In the genomic region with DNA sequence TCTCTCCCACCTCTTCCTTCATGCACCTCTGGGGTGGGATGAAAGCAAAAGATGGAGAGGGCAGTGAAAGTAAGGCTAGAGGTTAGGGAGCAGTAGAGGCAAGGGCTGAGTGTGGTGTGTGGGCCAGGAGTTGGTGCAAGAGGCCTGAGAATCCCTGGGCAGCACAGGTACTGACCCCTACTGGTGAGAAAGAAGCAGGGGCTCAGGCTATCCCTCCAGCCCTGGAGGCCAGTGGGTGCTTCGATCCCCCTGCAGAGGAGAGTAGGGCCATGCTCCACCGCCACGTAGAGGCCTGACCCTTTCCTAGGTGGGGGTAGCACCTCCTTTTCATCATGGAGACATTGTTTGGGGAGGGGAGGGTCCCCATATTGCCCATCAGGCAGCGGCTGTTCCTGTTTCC, we compare ENCODE assay signal across 10 cellular contexts. TPM values are rescaled to one million over a fixed set of nuclear protein-coding genes. Genes with fewer than 3 reads are reported as not detected.
DNase-seq lines count a peak whose midpoint lies in the region; ATAC-seq and TF ChIP-seq lines count a peak whose summit lies in the region.
"Had no signal": no experiment of that assay in that cellular context is flagged by ENCODE, and none has a peak within 500 bp of the region (broad histone marks: within the 10 kb centered on the region; RNA-seq: fewer than 3 reads in every experiment).

No MANE protein-coding gene starts in this region.

- 0 out of 2 replicates have a peak, but pooled peaks cover 2% of the 10 kb centered on the region for H3K27me3 ChIP-seq in BJ (ENCODE audit: control insufficient read depth, insufficient read depth, low read length)

- no peak overlapping the region for H3K4me3 ChIP-seq in BJ (ENCODE audit: low read depth, low read length)

- no peaks in the 10 kb centered on the region for H3K36me3 ChIP-seq in BJ (ENCODE audit: control insufficient read depth, insufficient read depth, low read length)

- POLR2A ChIA-PET in BJ (lab: Charles Lee): no interaction called here

- peak; percentile 27; the same call in 1 of the 2 replicates for TF ChIP-seq CTCF in BJ (IDR thresholded peaks at IDR 0.05; ENCODE audit: insufficient read depth, low read depth, low read length)

- CTCF ChIA-PET in BJ (lab: Yijun Ruan, JAX): interaction anchor here (1.6 kb wide), 1 partner anchor 11 kb away, joined by 4 read pairs; no protein-coding TSS in a partner anchor

- TF ChIP-seq RAD21 in Ishikawa (IDR thresholded peaks at IDR 0.05; ENCODE audit: low read depth): peak; percentile 13; the same call in 1 of the 2 replicates

- ATAC-seq in GM19455 (IDR thresholded peaks at IDR 0.05; ENCODE audit: unreplicated experiment): peak; percentile 61

- no peak for TF ChIP-seq EP300 in Ishikawa (IDR thresholded peaks at IDR 0.05; ENCODE audit: borderline replicate concordance)

- DNase-seq in BJ (ENCODE audit: low read depth): no peak
- peak; percentile 8 to 26 for DNase-seq in erythroblast (lab: John Stamatoyannopoulos, UW)
- no peak for DNase-seq in NCI-H748 (lab: John Stamatoyannopoulos, UW; ENCODE audit: unreplicated experiment)
- no peak for DNase-seq in OCI-M2 (lab: John Stamatoyannopoulos, UW; ENCODE audit: unreplicated experiment)
- DNase-seq in NCI-H2227 treated with DMSO at 0.1 percent for 48 hours (lab: John Stamatoyannopoulos, UW): no peak
- DNase-seq in stimulated activated naive CD4-positive, alpha-beta T cell (lab: John Stamatoyannopoulos, UW): no peak
- DNase-seq: activated naive CD4-positive, alpha-beta T cell treated with anti-CD3 and anti-CD28 coated beads, Interleukin-2, amount 50 U/mL, for 16 hours had no signal

- TF ChIP-seq POLR2A in erythroblast (IDR thresholded peaks at IDR 0.05; ENCODE audit: low read length): no peak

TF ChIP-seq in Ishikawa, 13 proteins besides CTCF, POLR2A, EP300 and RAD21:
- TF ChIP-seq, protein P1, sequence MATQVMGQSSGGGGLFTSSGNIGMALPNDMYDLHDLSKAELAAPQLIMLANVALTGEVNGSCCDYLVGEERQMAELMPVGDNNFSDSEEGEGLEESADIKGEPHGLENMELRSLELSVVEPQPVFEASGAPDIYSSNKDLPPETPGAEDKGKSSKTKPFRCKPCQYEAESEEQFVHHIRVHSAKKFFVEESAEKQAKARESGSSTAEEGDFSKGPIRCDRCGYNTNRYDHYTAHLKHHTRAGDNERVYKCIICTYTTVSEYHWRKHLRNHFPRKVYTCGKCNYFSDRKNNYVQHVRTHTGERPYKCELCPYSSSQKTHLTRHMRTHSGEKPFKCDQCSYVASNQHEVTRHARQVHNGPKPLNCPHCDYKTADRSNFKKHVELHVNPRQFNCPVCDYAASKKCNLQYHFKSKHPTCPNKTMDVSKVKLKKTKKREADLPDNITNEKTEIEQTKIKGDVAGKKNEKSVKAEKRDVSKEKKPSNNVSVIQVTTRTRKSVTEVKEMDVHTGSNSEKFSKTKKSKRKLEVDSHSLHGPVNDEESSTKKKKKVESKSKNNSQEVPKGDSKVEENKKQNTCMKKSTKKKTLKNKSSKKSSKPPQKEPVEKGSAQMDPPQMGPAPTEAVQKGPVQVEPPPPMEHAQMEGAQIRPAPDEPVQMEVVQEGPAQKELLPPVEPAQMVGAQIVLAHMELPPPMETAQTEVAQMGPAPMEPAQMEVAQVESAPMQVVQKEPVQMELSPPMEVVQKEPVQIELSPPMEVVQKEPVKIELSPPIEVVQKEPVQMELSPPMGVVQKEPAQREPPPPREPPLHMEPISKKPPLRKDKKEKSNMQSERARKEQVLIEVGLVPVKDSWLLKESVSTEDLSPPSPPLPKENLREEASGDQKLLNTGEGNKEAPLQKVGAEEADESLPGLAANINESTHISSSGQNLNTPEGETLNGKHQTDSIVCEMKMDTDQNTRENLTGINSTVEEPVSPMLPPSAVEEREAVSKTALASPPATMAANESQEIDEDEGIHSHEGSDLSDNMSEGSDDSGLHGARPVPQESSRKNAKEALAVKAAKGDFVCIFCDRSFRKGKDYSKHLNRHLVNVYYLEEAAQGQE (IDR thresholded peaks at IDR 0.05; ENCODE audit: low read depth): no peak
- TF ChIP-seq FOXM1 (IDR thresholded peaks at IDR 0.05; ENCODE audit: borderline replicate concordance, low read depth) (no peak), CREB1 (IDR thresholded peaks at IDR 0.05; ENCODE audit: low read depth) (no peak), ZBTB7A (IDR thresholded peaks at IDR 0.05; ENCODE audit: low read depth) (no peak), TEAD4 (IDR thresholded peaks at IDR 0.05) (no peak), TCF12 (IDR thresholded peaks at IDR 0.05; ENCODE audit: low read depth) (no peak), USF1 (IDR thresholded peaks at IDR 0.05) (no peak), EGR1 (IDR thresholded peaks at IDR 0.05) (no peak), CEBPB (IDR thresholded peaks at IDR 0.05) (no peak), NFIC (IDR thresholded peaks at IDR 0.05) (no peak), MAX (IDR thresholded peaks at IDR 0.05) (no peak), TAF1 (IDR thresholded peaks at IDR 0.05; ENCODE audit: low read depth) (no peak), YY1 (IDR thresholded peaks at IDR 0.05; ENCODE audit: low read depth) (no peak)

RNA-seq across cellular contexts. Expression of gene CDHR1, which starts 9.8 kb away (rescaled TPM):
- not detected in 2 replicates for polyA plus RNA-seq in BJ (2011; rRNA removed)
- polyA minus RNA-seq in BJ (2011; rRNA and poly(A)+ RNA removed): not detected in 2 replicates

RNA-seq across cellular contexts. Expression of gene LRIT2, which starts 21.2 kb away (rescaled TPM):
- polyA plus RNA-seq in BJ (2011; rRNA removed): not detected in 2 replicates
- polyA minus RNA-seq in BJ (2011; rRNA and poly(A)+ RNA removed): not detected in 2 replicates
- polyA plus RNA-seq: neural cell had no signal

RNA-seq across cellular contexts. Expression of gene GPR15LG, which starts 30.5 kb away (rescaled TPM):
- polyA plus RNA-seq in BJ (2011; rRNA removed): not detected in 2 replicates
- polyA minus RNA-seq in BJ (2011; rRNA and poly(A)+ RNA removed): not detected in 2 replicates
- polyA plus RNA-seq: neural cell had no signal

RNA-seq across cellular contexts. Expression of gene LRIT1, which starts 37.2 kb away (rescaled TPM):
- polyA plus RNA-seq in BJ (2011; rRNA removed): not detected in 2 replicates
- polyA minus RNA-seq in BJ (2011; rRNA and poly(A)+ RNA removed): not detected in 2 replicates
- polyA plus RNA-seq: neural cell had no signal

RNA-seq across cellular contexts. Expression of gene RGR, which starts 40.7 kb away (rescaled TPM):
- not detected in 2 replicates for polyA plus RNA-seq in BJ (2011; rRNA removed)
- polyA minus RNA-seq in BJ (2011; rRNA and poly(A)+ RNA removed): not detected in 2 replicates
- polyA plus RNA-seq: neural cell had no signal

Comparison
In these comparisons a context has a peak if more than half of its experiments do, and no peak if none do; other contexts are left out.
1. DNase-seq: peak in erythroblast (2 of 2); none in BJ (single experiment), NCI-H748 (single experiment), OCI-M2 (single experiment), NCI-H2227 treated with DMSO at 0.1 percent for 48 hours (single experiment) and stimulated activated naive CD4-positive, alpha-beta T cell (0 of 6).